ENCODE assay signal across 16 cellular contexts in the genomic region with DNA sequence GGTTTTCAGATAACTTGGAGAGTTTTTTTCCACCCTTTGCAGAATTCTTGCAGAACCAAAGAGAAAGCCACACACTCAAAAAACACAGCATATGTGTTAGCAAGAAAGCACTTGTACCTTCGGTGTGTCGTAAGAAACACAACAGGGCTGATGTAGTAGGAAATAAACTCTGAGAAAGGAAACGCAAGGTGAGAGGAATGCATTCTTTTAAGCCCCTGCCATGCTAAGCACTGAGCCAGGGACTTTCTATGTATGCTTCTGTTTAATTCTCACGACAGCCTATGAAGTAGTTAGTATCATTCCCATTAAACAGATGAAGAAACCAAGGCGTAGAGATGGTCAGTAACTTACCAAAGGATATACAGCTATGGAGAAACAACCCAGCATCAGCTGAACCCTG. TPM values are rescaled to one million over a fixed set of nuclear protein-coding genes. Genes with fewer than 3 reads are reported as not detected.
DNase-seq lines count a peak whose midpoint lies in the region; ATAC-seq, FAIRE-seq and TF ChIP-seq lines count a peak whose summit lies in the region.
"Had no signal": no experiment of that assay in that cellular context is flagged by ENCODE, and none has a peak within 500 bp of the region (broad histone marks: within the 10 kb centered on the region; RNA-seq: fewer than 3 reads in every experiment).

No MANE protein-coding gene starts in this region.

- BruUV-seq in IMR-90 (replicated peaks; lab: Mats Ljungman, UMichigan): no TSS peak

- H3K9me1 ChIP-seq in IMR-90 (ENCODE audit: insufficient read depth, low read length): peaks cover 31% of the 10 kb centered on the region

- no peaks in the 10 kb centered on the region for H3K9me3 Mint-ChIP-seq in endodermal cell
- H3K9me3 Mint-ChIP-seq: activated naive CD4-positive, alpha-beta T cell treated with anti-CD3 and anti-CD28 coated beads, Interleukin-2, amount 50 U/mL, for 72 hours; mesothelial cell of epicardium had no signal

- TF ChIP-seq CTCF in A549 (IDR thresholded peaks at IDR 0.05) (no peak), IMR-90 (conservative IDR thresholded peaks at IDR 0.05; ENCODE audit: low read depth, low read length) (no peak), osteoblast (IDR thresholded peaks at IDR 0.05; ENCODE audit: extremely low read depth, low read depth, low read length) (no peak), endodermal cell (conservative IDR thresholded peaks at IDR 0.05) (no peak)

- H2BK5ac ChIP-seq in IMR-90 (ENCODE audit: low read depth, low read length, poor library complexity, severe bottlenecking): peak overlapping the region; percentile 54

- peak overlapping the region; percentile 85; the same call in 1 of the 2 replicates for H2AK5ac ChIP-seq in IMR-90 (ENCODE audit: low read depth, low read length)

- H3K4me1 ChIP-seq in A549: peaks cover 96% of the 10 kb centered on the region
- H3K4me1 ChIP-seq in IMR-90 (ENCODE audit: control insufficient read depth, insufficient read depth, low read length): peaks cover 24% of the 10 kb centered on the region
- H3K4me1 ChIP-seq in osteoblast (ENCODE audit: insufficient read depth, low read length): peaks cover 78% of the 10 kb centered on the region
- peaks cover 0 to 2% of the 10 kb centered on the region in 2 donors for H3K4me1 ChIP-seq in small intestine (ENCODE audit: control insufficient read depth in 2 of 2, insufficient read depth in 1 of 2, low read depth in 1 of 2, low read length in 1 of 2)
- no peaks in the 10 kb centered on the region for H3K4me1 ChIP-seq in endodermal cell (ENCODE audit: control insufficient read depth, insufficient read depth, low read length)

- H3K56ac ChIP-seq in IMR-90 (ENCODE audit: extremely low read depth, insufficient read depth, low read length): no peak overlapping the region

- peak overlapping the region; percentile 22; the same call in 1 of the 3 replicates for H2BK15ac ChIP-seq in IMR-90 (ENCODE audit: low read depth, low read length)

- H3K79me2 ChIP-seq in osteoblast (ENCODE audit: insufficient read depth, low read length): peaks cover 62% of the 10 kb centered on the region

- in situ Hi-C loops in IMR-90 (cut with MboI; ENCODE audit: low sequenced_read_pairs): no loop called here

- dilution Hi-C loops in IMR-90 (cut with HindIII; ENCODE audit: low sequenced_read_pairs, unreplicated experiment): no loop called here

- H4K5ac ChIP-seq in IMR-90 (ENCODE audit: low read depth, low read length): peak overlapping the region; percentile 26; the same call in 1 of the 2 replicates

- peak overlapping the region; percentile 58; the same call in 1 of the 2 replicates for H3K4ac ChIP-seq in IMR-90 (ENCODE audit: low read depth, low read length)

- H3K18ac ChIP-seq in IMR-90 (ENCODE audit: low read depth, low read length): peak overlapping the region; percentile 31; the same call in 1 of the 2 replicates

- WGBS in A549 (ENCODE audit: missing lambda C conversion rate): 65% methylated on average over 5 of the region's 5 CpGs
- no CpG with 5 or more reads among the region's 5 CpGs for WGBS in IMR-90 (ENCODE audit: extremely low coverage in 2 of 2, insufficient read length in 1 of 2), 2 experiments
- 87 to 94% (median 92%) methylated on average over 5 of the region's 5 CpGs for WGBS in small intestine, 3 donors
- WGBS in endodermal cell (ENCODE audit: insufficient coverage in 1 of 2, insufficient read length in 1 of 2), 2 experiments: 95% methylated on average over 4 to 5 of the region's 5 CpGs

- TF ChIP-seq EP300 in A549 (IDR thresholded peaks at IDR 0.05): no peak

- POLR2A ChIA-PET in A549 (lab: Yijun Ruan, JAX) (interaction anchor here (0.7 kb wide), 1 partner anchor 23 kb away, joined by 3 read pairs; a partner anchor contains a TSS), IMR-90 (lab: Charles Lee; ENCODE audit: unreplicated experiment) (no interaction called here)

- no peak overlapping the region for H2AK9ac ChIP-seq in IMR-90 (replicated peaks; ENCODE audit: low read depth, low read length, poor library complexity)

- peaks cover 5% of the 10 kb centered on the region; the same call in 1 of the 2 replicates for H4K20me1 ChIP-seq in IMR-90 (ENCODE audit: insufficient read depth, low read length)
- no peaks in the 10 kb centered on the region for H4K20me1 ChIP-seq in osteoblast (ENCODE audit: insufficient read depth, low read length)

- peaks cover 13% of the 10 kb centered on the region for H3K36me3 Mint-ChIP-seq in endodermal cell (ENCODE audit: low read depth)

- H3K9me3 ChIP-seq in A549 (no peaks in the 10 kb centered on the region), IMR-90 (ENCODE audit: control insufficient read depth, insufficient read depth, low read length) (no peaks in the 10 kb centered on the region), osteoblast (ENCODE audit: low read depth, low read length) (no peaks in the 10 kb centered on the region), small intestine (ENCODE audit: control insufficient read depth, low read depth) (no peaks in the 10 kb centered on the region), endodermal cell (ENCODE audit: control insufficient read depth, low read length) (no peaks in the 10 kb centered on the region)
- H3K9me3 ChIP-seq: SJCRH30 had no signal

- TF ChIP-seq RAD21 in A549 (conservative IDR thresholded peaks at IDR 0.05 in 1 of 2, IDR thresholded peaks at IDR 0.05 in 1 of 2) (no peak), IMR-90 (IDR thresholded peaks at IDR 0.05; ENCODE audit: low read length) (no peak)

- H3K4me3 ChIP-seq in A549 (0 out of 3 replicates have a peak overlapping the region, but pooled peaks have one; percentile 5), IMR-90 (ENCODE audit: insufficient read depth, low read depth, low read length) (no peak overlapping the region), osteoblast (ENCODE audit: insufficient read depth, low read length) (no peak overlapping the region), small intestine (ENCODE audit: low read depth in 1 of 2, low read length in 2 of 2) (no peak overlapping the region), endodermal cell (ENCODE audit: low read length) (no peak overlapping the region)
- H3K4me3 ChIP-seq: SJCRH30 had no signal

- TF ChIP-seq POLR2A in A549 (IDR thresholded peaks at IDR 0.05; ENCODE audit: low read length) (no peak), IMR-90 (IDR thresholded peaks at IDR 0.05; ENCODE audit: low read depth, low read length) (no peak)

- peak overlapping the region; percentile 93 to 94 for H3K27ac ChIP-seq in A549
- no peak overlapping the region for H3K27ac ChIP-seq in IMR-90 (ENCODE audit: insufficient read depth, low read length)
- peak overlapping the region; percentile 99 for H3K27ac ChIP-seq in osteoblast (ENCODE audit: low read depth, low read length)
- no peak overlapping the region for H3K27ac ChIP-seq in small intestine (ENCODE audit: low read depth in 1 of 2, low read length in 1 of 2)
- no peak overlapping the region for H3K27ac ChIP-seq in endodermal cell (ENCODE audit: low read depth, low read length)
- H3K27ac ChIP-seq: SJCRH30 had no signal

- H4K8ac ChIP-seq in IMR-90 (ENCODE audit: low read depth in 2 of 2, low read length in 2 of 2): peak overlapping the region in 1 of 2 experiments; percentile 24; a peak in 1 of 4 replicates

- H3K27me3 ChIP-seq in IMR-90 (ENCODE audit: control insufficient read depth, insufficient read depth, low read length) (no peaks in the 10 kb centered on the region), osteoblast (ENCODE audit: insufficient read depth, low read length) (no peaks in the 10 kb centered on the region), small intestine (ENCODE audit: control insufficient read depth in 2 of 2, insufficient read depth in 2 of 2, low read length in 2 of 2) (no peaks in the 10 kb centered on the region), endodermal cell (ENCODE audit: control insufficient read depth, insufficient read depth, low read length, poor library complexity, severe bottlenecking) (no peaks in the 10 kb centered on the region)
- H3K27me3 ChIP-seq: SJCRH30 had no signal

- no peak overlapping the region for H2AFZ ChIP-seq in IMR-90 (replicated peaks; ENCODE audit: low read length, poor library complexity)
- no peak overlapping the region for H2AFZ ChIP-seq in osteoblast (ENCODE audit: low read length)

- H4K91ac ChIP-seq in IMR-90 (ENCODE audit: insufficient read depth, low read depth, low read length): no peak overlapping the region

- H3K27me3 Mint-ChIP-seq in endodermal cell (ENCODE audit: insufficient read depth): peaks cover 1% of the 10 kb centered on the region

- FAIRE-seq in A549 (lab: Jason Lieb, UNC) (no peak), small intestine (lab: Jason Lieb, UNC) (no peak)

- peaks cover 31% of the 10 kb centered on the region for H3K4me1 Mint-ChIP-seq in endodermal cell

- CTCF ChIA-PET in A549 (lab: Yijun Ruan, JAX) (interaction anchor here (13.0 kb wide), 1 partner anchor 287 kb away, joined by 66 read pairs; no protein-coding TSS in a partner anchor), IMR-90 (lab: Yijun Ruan, JAX) (interaction anchor here (1.0 kb wide), 1 partner anchor 10 kb away, joined by 3 read pairs; no protein-coding TSS in a partner anchor)

- peaks cover 3% of the 10 kb centered on the region; the same call in 1 of the 2 replicates for H3K36me3 ChIP-seq in IMR-90 (ENCODE audit: control insufficient read depth, insufficient read depth, low read length)
- H3K36me3 ChIP-seq in osteoblast (ENCODE audit: insufficient read depth, low read length): peaks cover 64% of the 10 kb centered on the region
- peaks cover 0 to 9% of the 10 kb centered on the region in 2 donors for H3K36me3 ChIP-seq in small intestine (ENCODE audit: control insufficient read depth in 2 of 2, insufficient read depth in 2 of 2, low read length in 2 of 2)
- peaks cover 69% of the 10 kb centered on the region for H3K36me3 ChIP-seq in endodermal cell (ENCODE audit: control insufficient read depth, insufficient read depth, low read length)
- H3K36me3 ChIP-seq: SJCRH30 had no signal

- intact Hi-C loops in IMR-90 (cut with micrococcal nuclease): no loop called here

- H3K79me1 ChIP-seq in IMR-90 (ENCODE audit: low read depth in 1 of 2, low read length in 2 of 2): peaks cover 14 to 64% of the 10 kb centered on the region in 2 experiments

- H3K9ac ChIP-seq in IMR-90 (ENCODE audit: low read depth, low read length): no peak overlapping the region
- no peak overlapping the region for H3K9ac ChIP-seq in endodermal cell (ENCODE audit: extremely low read depth, low read length, poor library complexity, severe bottlenecking)

- peak overlapping the region; percentile 62; the same call in 1 of the 2 replicates for H3K14ac ChIP-seq in IMR-90 (replicated peaks; ENCODE audit: low read depth, low read length)

- peak overlapping the region; percentile 66; the same call in 1 of the 2 replicates for H2BK20ac ChIP-seq in IMR-90 (ENCODE audit: low read depth, low read length)

- no peak for ATAC-seq in A549
- ATAC-seq in IMR-90 (ENCODE audit: low read depth): no peak
- no peak for ATAC-seq in HG03439 (IDR thresholded peaks at IDR 0.05; ENCODE audit: unreplicated experiment)
- no peak for ATAC-seq in GM19351 (IDR thresholded peaks at IDR 0.05; ENCODE audit: unreplicated experiment)
- ATAC-seq: activated naive CD4-positive, alpha-beta T cell treated with anti-CD3 and anti-CD28 coated beads, Interleukin-2, amount 50 U/mL, for 72 hours had no signal

- DNase-seq in A549 (ENCODE audit: low read depth in 1 of 2, low spot score in 1 of 2): no peak
- DNase-seq in IMR-90: no peak
- DNase-seq in dermis blood vessel endothelial cell: peak; percentile 46
- no peak for DNase-seq in osteoblast (ENCODE audit: insufficient read length, low spot score, missing footprints)
- no peak for DNase-seq in small intestine
- DNase-seq in endodermal cell: no peak
- DNase-seq: activated CD4-positive, alpha-beta T cell treated with anti-CD3 and anti-CD28 coated beads for 48 hours; central memory CD4-positive, alpha-beta T cell; GF-D8; NCI-H1092; nucleus accumbens; SJCRH30 had no signal

- H3K23ac ChIP-seq in IMR-90 (ENCODE audit: low read depth, low read length): peak overlapping the region; percentile 68; the same call in 1 of the 2 replicates

- peak overlapping the region; percentile 50; the same call in 1 of the 2 replicates for H2BK120ac ChIP-seq in IMR-90 (ENCODE audit: low read depth, low read length)

- H3K4me2 ChIP-seq in A549 (peak overlapping the region; percentile 92), IMR-90 (ENCODE audit: low read depth, low read length) (no peak overlapping the region), osteoblast (ENCODE audit: insufficient read depth, low read length) (peak overlapping the region; percentile 24)

- no peak overlapping the region for H3K4me3 Mint-ChIP-seq in endodermal cell
- H3K4me3 Mint-ChIP-seq: mesothelial cell of epicardium had no signal

- no peak overlapping the region for H3K27ac Mint-ChIP-seq in endodermal cell
- H3K27ac Mint-ChIP-seq: activated naive CD4-positive, alpha-beta T cell treated with anti-CD3 and anti-CD28 coated beads, Interleukin-2, amount 50 U/mL, for 72 hours had no signal

RNA-seq across cellular contexts. Expression of a gene that starts 23.1 kb away (rescaled TPM):
- 79.6 and 82.5 TPM in 2 replicates for polyA plus RNA-seq in A549 (2011; rRNA removed)
- 58.4 and 71.1 TPM in 2 replicates for polyA plus RNA-seq in A549 (2012; cell fraction: cytosol; rRNA removed)
- 106 and 118 TPM in 2 replicates for polyA plus RNA-seq in A549 (2012; cell fraction: nucleus; rRNA removed)
- 43.6 to 47.9 TPM (median 46.7 TPM) in 3 replicates for polyA plus RNA-seq in A549 (2017; fragmentation: RNase III; extraction: RNeasy Plus Mini Kit Qiagen cat#74134 plus additional on column Dnase treatment)
- 212 and 221 TPM in 2 replicates for polyA minus RNA-seq in A549 (2011; rRNA and poly(A)+ RNA removed)
- 16.5 and 16.7 TPM in 2 replicates for total RNA-seq in IMR-90 (2012; rRNA removed)
- 7.6 and 8.2 TPM in 2 replicates for polyA plus RNA-seq in IMR-90 (2012; rRNA removed)
- 5.4 and 7.2 TPM in 2 replicates for polyA plus RNA-seq in IMR-90 (2012; cell fraction: cytosol; rRNA removed)
- 9.9 and 17.1 TPM in 2 replicates for polyA plus RNA-seq in IMR-90 (2012; cell fraction: nucleus; rRNA removed; ENCODE audit: low replicate concordance)
- 158 and 173 TPM in 2 replicates for total RNA-seq in dermis blood vessel endothelial cell
- 23.0 and 32.9 TPM in 2 replicates for total RNA-seq in osteoblast
- polyA plus RNA-seq in small intestine: 10 to 100 TPM; 13.6 to 15.1 (median 14.9) TPM
- 1 to 10 TPM; 1.7 to 7.4 TPM for total RNA-seq in endodermal cell
- 24.6 TPM for polyA plus RNA-seq in endodermal cell (2013, experiment 1 of 2)
- 26.5 TPM for polyA plus RNA-seq in endodermal cell (2013, experiment 2 of 2)

Comparison
In these comparisons a context has a peak if more than half of its experiments do, and no peak if none do; other contexts are left out.
1. H3K27ac ChIP-seq: peak in A549 (2 of 2) and osteoblast (single experiment); none in IMR-90 (single experiment), small intestine (0 of 2) and endodermal cell (single experiment).